In the genomic region with DNA sequence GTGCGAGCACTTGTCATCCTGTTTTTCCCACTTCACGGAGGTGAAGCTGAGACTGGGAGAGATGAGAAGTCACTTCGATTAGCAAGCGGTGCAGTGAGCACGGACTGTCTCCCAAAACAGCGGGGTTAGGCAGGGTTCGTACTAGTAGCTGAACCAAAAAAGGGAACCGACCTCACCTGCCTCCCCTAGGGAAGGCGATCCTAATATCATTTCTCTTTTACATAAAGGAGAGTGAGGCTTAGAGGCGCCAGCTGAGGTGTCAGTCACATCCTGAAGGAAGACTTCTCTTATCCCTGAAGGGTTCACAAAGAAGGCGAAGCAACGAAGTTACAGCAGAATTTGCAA, we compare ENCODE assay signal across 1 cellular context.
TF ChIP-seq lines count a peak whose summit lies in the region.

No MANE protein-coding gene starts in this region.

TF ChIP-seq in endothelial cell of umbilical vein, 7 proteins besides CTCF, POLR2A, EP300 and RAD21:
- TF ChIP-seq, protein P1, sequence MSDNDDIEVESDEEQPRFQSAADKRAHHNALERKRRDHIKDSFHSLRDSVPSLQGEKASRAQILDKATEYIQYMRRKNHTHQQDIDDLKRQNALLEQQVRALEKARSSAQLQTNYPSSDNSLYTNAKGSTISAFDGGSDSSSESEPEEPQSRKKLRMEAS (IDR thresholded peaks at IDR 0.05; ENCODE audit: insufficient read depth, insufficient read length): no peak
- TF ChIP-seq FOS (IDR thresholded peaks at IDR 0.05; ENCODE audit: borderline replicate concordance, insufficient read depth, low read length) (no peak), JUN (IDR thresholded peaks at IDR 0.05; ENCODE audit: borderline replicate concordance, insufficient read depth, insufficient read length, low read depth) (no peak), GATA2 (IDR thresholded peaks at IDR 0.05; ENCODE audit: insufficient read depth, insufficient read length, low read depth, low read length) (no peak), EZH2 (IDR thresholded peaks at IDR 0.05; ENCODE audit: borderline replicate concordance, low read depth, low read length, severe bottlenecking) (no peak), POLR2AphosphoS5 (IDR thresholded peaks at IDR 0.05; ENCODE audit: insufficient read depth, low read depth, low read length) (no peak), MYC (IDR thresholded peaks at IDR 0.05; ENCODE audit: low read depth, low read length) (no peak)
